Comparison of ENCODE assay signal across 11 cellular contexts in the genomic region with DNA sequence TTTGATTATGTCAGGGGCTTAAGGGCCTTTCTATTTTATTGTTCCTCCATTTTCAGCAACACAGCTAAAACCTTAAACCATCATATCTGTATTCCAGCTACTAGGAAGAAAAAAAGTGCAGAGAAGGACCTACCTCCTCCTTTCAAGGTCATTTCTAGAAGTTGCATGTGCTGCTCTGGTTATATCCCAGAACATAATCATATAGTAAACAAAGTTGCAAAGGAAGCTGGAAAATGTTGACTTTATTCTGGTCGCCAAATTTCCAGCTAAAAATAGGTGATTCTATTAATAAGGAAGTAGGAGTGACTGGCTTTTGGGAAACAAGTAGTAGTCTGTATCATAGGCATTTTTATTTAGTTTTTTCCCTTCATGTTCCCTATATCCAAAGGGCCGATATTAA.
"Had no signal": no experiment of that assay in that cellular context is flagged by ENCODE, and none has a peak within 500 bp of the region (broad histone marks: within the 10 kb centered on the region; RNA-seq: fewer than 3 reads in every experiment).

No MANE protein-coding gene starts in this region.

- H3K9ac ChIP-seq: GM23248 had no signal

- H2AFZ ChIP-seq: GM23248, GM23338 had no signal

- H3K4me2 ChIP-seq: GM23338 had no signal

- H3K36me3 ChIP-seq: HAP-1 had no signal

- H3K4me1 ChIP-seq: HAP-1 had no signal

- H3K27ac ChIP-seq: GM23248 had no signal

- ATAC-seq: GM23338, HCT116 had no signal

- DNase-seq: GM23248, GOT3, H7, H9, HCEC 1CT, HFFc6 had no signal

- H3K4me3 ChIP-seq: GM23248, GM23338, HAP-1 had no signal

- FAIRE-seq: H1, H54 had no signal

- H3K9me3 ChIP-seq: HAP-1 had no signal
